In genomic region chr4:123390846-123391456, GRCh38 we compare ENCODE assay signal across 8 cellular contexts. TPM values are rescaled to one million over a fixed set of nuclear protein-coding genes. Genes with fewer than 3 reads are reported as not detected.
A peak's percentile ranks its signal among the peaks of the same experiment; 100 is the strongest.
DNase-seq lines count a peak whose midpoint lies in the region; ATAC-seq and TF ChIP-seq lines count a peak whose summit lies in the region.

No MANE protein-coding gene starts in this region.

- no peaks in the 10 kb centered on the region for H3K36me3 Mint-ChIP-seq in activated naive CD8-positive, alpha-beta T cell treated with anti-CD3 and anti-CD28 coated beads, Interleukin-2, amount 10 ng/mL, durations not matched to agents 7 days and 5 days
- H3K36me3 Mint-ChIP-seq in activated naive CD8-positive, alpha-beta T cell treated with anti-CD3 and anti-CD28 coated beads for 36 hours: no peaks in the 10 kb centered on the region
- H3K36me3 Mint-ChIP-seq in T-helper 17 cell (ENCODE audit: low read depth): peaks cover 2% of the 10 kb centered on the region

- peak; percentile 19 to 58 (median 44) for TF ChIP-seq CTCF in esophagus squamous epithelium (IDR thresholded peaks at IDR 0.05)
- TF ChIP-seq CTCF in tibial nerve (IDR thresholded peaks at IDR 0.05): peak; percentile 23 to 57 (median 48)

- TF ChIP-seq POLR2A in esophagus squamous epithelium (IDR thresholded peaks at IDR 0.05) (no peak), tibial nerve (IDR thresholded peaks at IDR 0.05) (no peak)

- no peaks in the 10 kb centered on the region for H3K9me3 ChIP-seq in esophagus squamous epithelium
- no peaks in the 10 kb centered on the region for H3K9me3 ChIP-seq in tibial nerve
- H3K9me3 ChIP-seq in T-helper 17 cell (ENCODE audit: control insufficient read depth, low read length, poor library complexity, severe bottlenecking): no peaks in the 10 kb centered on the region

- H3K4me1 Mint-ChIP-seq in activated naive CD8-positive, alpha-beta T cell treated with anti-CD3 and anti-CD28 coated beads, Interleukin-2, amount 10 ng/mL, durations not matched to agents 7 days and 5 days: peaks cover 3% of the 10 kb centered on the region
- H3K4me1 Mint-ChIP-seq in activated naive CD8-positive, alpha-beta T cell treated with anti-CD3 and anti-CD28 coated beads for 36 hours: peaks cover 10% of the 10 kb centered on the region
- no peaks in the 10 kb centered on the region for H3K4me1 Mint-ChIP-seq in T-helper 17 cell

- H3K36me3 ChIP-seq in esophagus squamous epithelium: no peaks in the 10 kb centered on the region
- no peaks in the 10 kb centered on the region for H3K36me3 ChIP-seq in tibial nerve

- POLR2A ChIA-PET in activated naive CD8-positive, alpha-beta T cell treated with anti-CD3 and anti-CD28 coated beads, Interleukin-2, amount 10 ng/mL, durations not matched to agents 7 days and 5 days (lab: Charles Lee): no interaction called here

- H3K27me3 ChIP-seq in esophagus squamous epithelium: no peaks in the 10 kb centered on the region
- H3K27me3 ChIP-seq in tibial nerve: no peaks in the 10 kb centered on the region

- no peak overlapping the region for H3K4me3 ChIP-seq in esophagus squamous epithelium
- H3K4me3 ChIP-seq in tibial nerve: no peak overlapping the region

- WGBS in esophagus squamous epithelium, 2 donors: 23 to 40% methylated on average over 3 of the region's 3 CpGs
- 44 to 51% methylated on average over 3 of the region's 3 CpGs for WGBS in tibial nerve, 2 donors

- no peak overlapping the region for H3K4me3 Mint-ChIP-seq in activated naive CD8-positive, alpha-beta T cell treated with anti-CD3 and anti-CD28 coated beads, Interleukin-2, amount 10 ng/mL, durations not matched to agents 7 days and 5 days
- H3K4me3 Mint-ChIP-seq in activated naive CD8-positive, alpha-beta T cell treated with anti-CD3 and anti-CD28 coated beads for 36 hours: no peak overlapping the region
- H3K4me3 Mint-ChIP-seq in T-helper 17 cell: no peak overlapping the region

- intact Hi-C loops in esophagus squamous epithelium (cut with DNase I): no loop called here

- peak; percentile 22 for ATAC-seq in activated naive CD8-positive, alpha-beta T cell treated with anti-CD3 and anti-CD28 coated beads, Interleukin-2, amount 10 ng/mL, durations not matched to agents 7 days and 5 days (ENCODE audit: low read depth)
- ATAC-seq in T-helper 17 cell: no peak

- TF ChIP-seq EP300 in tibial nerve (IDR thresholded peaks at IDR 0.05): no peak

- H3K27ac ChIP-seq in esophagus squamous epithelium: no peak overlapping the region
- H3K27ac ChIP-seq in tibial nerve: no peak overlapping the region

- H3K27me3 Mint-ChIP-seq in activated naive CD8-positive, alpha-beta T cell treated with anti-CD3 and anti-CD28 coated beads, Interleukin-2, amount 10 ng/mL, durations not matched to agents 7 days and 5 days: peaks cover 10% of the 10 kb centered on the region
- H3K27me3 Mint-ChIP-seq in activated naive CD8-positive, alpha-beta T cell treated with anti-CD3 and anti-CD28 coated beads for 36 hours: no peaks in the 10 kb centered on the region
- H3K27me3 Mint-ChIP-seq in T-helper 17 cell: peaks cover 16% of the 10 kb centered on the region

- H3K9me3 Mint-ChIP-seq in activated naive CD8-positive, alpha-beta T cell treated with anti-CD3 and anti-CD28 coated beads, Interleukin-2, amount 10 ng/mL, durations not matched to agents 7 days and 5 days: no peaks in the 10 kb centered on the region
- no peaks in the 10 kb centered on the region for H3K9me3 Mint-ChIP-seq in activated naive CD8-positive, alpha-beta T cell treated with anti-CD3 and anti-CD28 coated beads for 36 hours

- no peak overlapping the region for H3K27ac Mint-ChIP-seq in activated naive CD8-positive, alpha-beta T cell treated with anti-CD3 and anti-CD28 coated beads, Interleukin-2, amount 10 ng/mL, durations not matched to agents 7 days and 5 days
- no peak overlapping the region for H3K27ac Mint-ChIP-seq in activated naive CD8-positive, alpha-beta T cell treated with anti-CD3 and anti-CD28 coated beads for 36 hours
- no peak overlapping the region for H3K27ac Mint-ChIP-seq in T-helper 17 cell

- H3K4me1 ChIP-seq in esophagus squamous epithelium (peaks cover 0 to under 1% (median 0%) of the 10 kb centered on the region in 3 donors), tibial nerve (peaks cover 0 to 10% (median 0%) of the 10 kb centered on the region in 4 donors)

- DNase-seq in activated naive CD8-positive, alpha-beta T cell treated with anti-CD3 and anti-CD28 coated beads, Interleukin-2, amount 10 ng/mL, durations not matched to agents 7 days and 5 days: no peak
- DNase-seq in activated naive CD8-positive, alpha-beta T cell treated with anti-CD3 and anti-CD28 coated beads for 36 hours: no peak
- DNase-seq in NOMO-1 (lab: John Stamatoyannopoulos, UW; ENCODE audit: unreplicated experiment in 2 of 2): peak; percentile 30 to 41
- no peak for DNase-seq in esophagus squamous epithelium (lab: John Stamatoyannopoulos, UW)
- no peak for DNase-seq in tibial nerve (ENCODE audit: low spot score in 2 of 2)
- no peak for DNase-seq in germinal center (ENCODE audit: low spot score)
- no peak for DNase-seq in activated CD4-positive, alpha-beta T cell treated with anti-CD3 and anti-CD28 coated beads for 1 hour
- no peak for DNase-seq in T-helper 17 cell

RNA-seq across cellular contexts. Expression of gene SPRY1, which starts 5.6 kb away (rescaled TPM):
- total RNA-seq in activated naive CD8-positive, alpha-beta T cell treated with anti-CD3 and anti-CD28 coated beads, Interleukin-2, amount 10 ng/mL, durations not matched to agents 7 days and 5 days: 10 to 100 TPM; 46.3 to 51.3 TPM
- total RNA-seq in activated naive CD8-positive, alpha-beta T cell treated with anti-CD3 and anti-CD28 coated beads for 36 hours: 10 to 100 TPM; 91.1 to 93.0 TPM
- total RNA-seq in esophagus squamous epithelium: 10 to 100 TPM; 14.2 to 60.3 (median 23.2) TPM
- total RNA-seq in tibial nerve: 100 to 1,000 TPM; 101 to 195 (median 169) TPM
- 10 to 100 TPM; 17.2 to 18.2 TPM for total RNA-seq in T-helper 17 cell

Comparison
In these comparisons a context has a peak if more than half of its experiments do, and no peak if none do; other contexts are left out.
1. DNase-seq: peak in NOMO-1 (2 of 2); none in activated naive CD8-positive, alpha-beta T cell treated with anti-CD3 and anti-CD28 coated beads, Interleukin-2, amount 10 ng/mL, durations not matched to agents 7 days and 5 days (single experiment), activated naive CD8-positive, alpha-beta T cell treated with anti-CD3 and anti-CD28 coated beads for 36 hours (single experiment), esophagus squamous epithelium (single experiment), tibial nerve (0 of 2), germinal center (single experiment), activated CD4-positive, alpha-beta T cell treated with anti-CD3 and anti-CD28 coated beads for 1 hour (single experiment) and T-helper 17 cell (0 of 3).